15 cellular contexts compared by ENCODE assay signal in the genomic region with DNA sequence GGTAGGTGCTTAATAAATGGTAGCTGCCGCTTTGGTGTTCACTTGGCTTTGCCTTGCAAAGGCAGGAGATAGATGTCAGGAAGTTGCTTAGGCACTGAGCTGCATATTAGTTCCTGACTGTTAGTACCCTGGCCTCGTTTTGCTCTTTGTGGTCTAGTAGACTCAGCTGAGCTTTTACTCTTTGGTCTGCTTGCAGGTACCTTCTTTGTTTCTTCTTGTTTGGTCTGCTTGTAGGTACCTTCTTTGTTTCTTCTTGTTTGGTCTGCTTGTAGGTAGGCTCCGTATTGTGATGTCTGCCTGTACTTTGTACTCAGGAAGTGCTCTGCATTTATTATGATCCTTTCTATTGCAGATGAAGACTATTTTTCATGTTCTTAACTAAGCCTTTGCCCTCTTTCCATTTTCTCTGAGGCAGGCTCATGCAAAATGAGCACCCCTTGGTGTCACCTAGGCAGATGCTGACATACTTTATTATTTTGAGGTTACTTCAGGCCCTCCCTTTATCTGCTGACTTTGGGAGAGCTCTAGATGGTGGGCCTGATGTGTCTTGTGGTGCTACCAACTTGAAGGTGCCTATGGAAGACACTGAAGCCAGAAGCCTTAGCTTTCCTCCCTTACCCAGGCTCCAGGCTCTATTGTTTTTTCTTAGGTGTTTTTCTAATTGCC. TPM values are rescaled to one million over a fixed set of nuclear protein-coding genes. Genes with fewer than 3 reads are reported as not detected.
DNase-seq lines count a peak whose midpoint lies in the region; ATAC-seq and TF ChIP-seq lines count a peak whose summit lies in the region.
"Had no signal": no experiment of that assay in that cellular context is flagged by ENCODE, and none has a peak within 500 bp of the region (broad histone marks: within the 10 kb centered on the region; RNA-seq: fewer than 3 reads in every experiment).

No MANE protein-coding gene starts in this region.

- H3K9me2 ChIP-seq in GM23338 (ENCODE audit: insufficient read depth) = peaks cover 13% of the 10 kb centered on the region

- H3K9me3 ChIP-seq in Caco-2 (no peaks in the 10 kb centered on the region), neutrophil (no peaks in the 10 kb centered on the region)
- H3K9me3 ChIP-seq: esophagus squamous epithelium had no signal

- H3K79me2 ChIP-seq in GM23338 (replicated peaks; ENCODE audit: insufficient read depth) = peaks cover 72% of the 10 kb centered on the region

- BruUV-seq in Caco-2 (replicated peaks; lab: Mats Ljungman, UMichigan) = no TSS peak

- CTCF ChIA-PET in Caco-2 (lab: Charles Lee) = no interaction called here

- H3K27me3 ChIP-seq in Caco-2 (replicated peaks; ENCODE audit: control insufficient read depth, insufficient read depth, low read length) (no peaks in the 10 kb centered on the region), GM23338 (ENCODE audit: insufficient read depth) (no peaks in the 10 kb centered on the region), neutrophil (no peaks in the 10 kb centered on the region)
- H3K27me3 ChIP-seq: esophagus squamous epithelium had no signal

- H3K9me3 Mint-ChIP-seq in Caco-2 (ENCODE audit: unreplicated experiment) = no peaks in the 10 kb centered on the region
- peaks cover 4% of the 10 kb centered on the region; the same call in 2 of the 3 replicates for H3K9me3 Mint-ChIP-seq in GM23338
- no peaks in the 10 kb centered on the region for H3K9me3 Mint-ChIP-seq in activated naive CD8-positive, alpha-beta T cell treated with anti-CD3 and anti-CD28 coated beads for 36 hours

- H3K27ac Mint-ChIP-seq in Caco-2 (ENCODE audit: unreplicated experiment) (peak overlapping the region; percentile 61), GM23338 (peak overlapping the region; percentile 30; the same call in 1 of the 2 replicates)
- peak overlapping the region; percentile 21 for H3K27ac Mint-ChIP-seq in activated naive CD8-positive, alpha-beta T cell treated with anti-CD3 and anti-CD28 coated beads for 36 hours

- DNase-seq in Caco-2 (no peak), GM23338 (ENCODE audit: low spot score) (no peak), hippocampal formation (lab: John Stamatoyannopoulos, UW) (no peak)
- DNase-seq in activated naive CD8-positive, alpha-beta T cell treated with anti-CD3 and anti-CD28 coated beads for 36 hours = no peak
- DNase-seq: activated CD8-positive, alpha-beta memory T cell treated with anti-CD3 and anti-CD28 coated beads, Interleukin-2, amount 50 U/mL, for 48 hours; anterior cingulate cortex; C1 segment of cervical spinal cord; esophagus squamous epithelium; head of caudate nucleus; kidney; NCI-H345 had no signal

- H3K27me3 Mint-ChIP-seq in Caco-2 (ENCODE audit: insufficient read depth, unreplicated experiment) (no peaks in the 10 kb centered on the region), GM23338 (ENCODE audit: insufficient read depth, low read depth, poor library complexity) (peaks cover 1% of the 10 kb centered on the region)
- H3K27me3 Mint-ChIP-seq in activated naive CD8-positive, alpha-beta T cell treated with anti-CD3 and anti-CD28 coated beads for 36 hours = no peaks in the 10 kb centered on the region

- H3K4me1 Mint-ChIP-seq in Caco-2 (ENCODE audit: low read depth, unreplicated experiment) (peaks cover 29% of the 10 kb centered on the region), GM23338 (peaks cover 40% of the 10 kb centered on the region)
- peaks cover 46% of the 10 kb centered on the region for H3K4me1 Mint-ChIP-seq in activated naive CD8-positive, alpha-beta T cell treated with anti-CD3 and anti-CD28 coated beads for 36 hours

- TF ChIP-seq CTCF in Caco-2 (IDR thresholded peaks at IDR 0.05; ENCODE audit: insufficient read depth in 1 of 2, low read depth in 1 of 2, low read length in 1 of 2, severe bottlenecking in 1 of 2, unreplicated experiment in 1 of 2) (no peak), GM23338 (conservative IDR thresholded peaks at IDR 0.05; ENCODE audit: low read depth in 2 of 2) (no peak), neutrophil (IDR thresholded peaks at IDR 0.05) (no peak)

- H3K4me3 ChIP-seq in Caco-2 (ENCODE audit: low read depth, low read length) (no peak overlapping the region), GM23338 (no peak overlapping the region), neutrophil (ENCODE audit: low read depth in 1 of 2, low read length in 1 of 2) (peak overlapping the region in 1 of 2 experiments; percentile 22)
- H3K4me3 ChIP-seq: esophagus squamous epithelium, K562 had no signal

- ATAC-seq in GM23338 = no peak
- no peak for ATAC-seq in SK-N-SH treated with all-trans-retinoic acid at 6 μM for 48 hours
- no peak for ATAC-seq in GM18858 (IDR thresholded peaks at IDR 0.05; ENCODE audit: unreplicated experiment)
- ATAC-seq: K562 had no signal

- intact Hi-C loops in Caco-2 (cut with micrococcal nuclease; ENCODE audit: unreplicated experiment) = no loop called here

- POLR2A ChIA-PET in Caco-2 (lab: Charles Lee) = no interaction called here

- peaks cover 10% of the 10 kb centered on the region for H3K36me3 Mint-ChIP-seq in Caco-2 (ENCODE audit: insufficient read depth, unreplicated experiment)
- peaks cover 28% of the 10 kb centered on the region for H3K36me3 Mint-ChIP-seq in GM23338 (ENCODE audit: low read depth)
- peaks cover 46% of the 10 kb centered on the region for H3K36me3 Mint-ChIP-seq in activated naive CD8-positive, alpha-beta T cell treated with anti-CD3 and anti-CD28 coated beads for 36 hours

- H3K36me3 ChIP-seq in Caco-2 (ENCODE audit: control insufficient read depth, insufficient read depth, low read length) (0 out of 2 replicates have a peak, but pooled peaks cover 1% of the 10 kb centered on the region), GM23338 (ENCODE audit: insufficient read depth) (0 out of 2 replicates have a peak, but pooled peaks cover 4% of the 10 kb centered on the region), neutrophil (peaks cover 15% of the 10 kb centered on the region)

- H3K4me2 ChIP-seq in GM23338 = peak overlapping the region; percentile 5

- no peaks in the 10 kb centered on the region for H3F3A ChIP-seq in GM23338 (replicated peaks; ENCODE audit: low read depth)

- peaks cover 4% of the 10 kb centered on the region for H4K20me1 ChIP-seq in GM23338 (replicated peaks; ENCODE audit: insufficient read depth)

- H3K4me3 Mint-ChIP-seq in Caco-2 (ENCODE audit: unreplicated experiment) (no peak overlapping the region), GM23338 (no peak overlapping the region)
- H3K4me3 Mint-ChIP-seq in activated naive CD8-positive, alpha-beta T cell treated with anti-CD3 and anti-CD28 coated beads for 36 hours = peak overlapping the region; percentile 5

- H3K27ac ChIP-seq in GM23338 (ENCODE audit: low read depth) (no peak overlapping the region), neutrophil (peak overlapping the region; percentile 67)

- no peak overlapping the region for H2AFZ ChIP-seq in GM23338

- peaks cover 41% of the 10 kb centered on the region for H3K4me1 ChIP-seq in Caco-2
- peaks cover 32% of the 10 kb centered on the region for H3K4me1 ChIP-seq in GM23338 (ENCODE audit: insufficient read depth)
- H3K4me1 ChIP-seq in neutrophil (ENCODE audit: control insufficient read depth in 1 of 2, insufficient read depth in 1 of 2, low read depth in 1 of 2, low read length in 1 of 2) = peaks cover 64 to 66% of the 10 kb centered on the region in 2 experiments

TF ChIP-seq in SK-N-SH treated with all-trans-retinoic acid at 6 μM for 48 hours, 23 proteins besides CTCF, POLR2A, EP300 and RAD21:
- TF ChIP-seq OSR1 (CRISPR knock-in tag; IDR thresholded peaks at IDR 0.05) (no peak), GLIS3 (CRISPR knock-in tag; IDR thresholded peaks at IDR 0.05) (no peak), ZC3H10 (CRISPR knock-in tag; IDR thresholded peaks at IDR 0.05) (no peak), SNAI2 (CRISPR knock-in tag; IDR thresholded peaks at IDR 0.05) (no peak), RARB (CRISPR knock-in tag; IDR thresholded peaks at IDR 0.05) (no peak), CREB5 (CRISPR knock-in tag; IDR thresholded peaks at IDR 0.05; ENCODE audit: low read depth) (no peak)

RNA-seq across cellular contexts. Expression of gene RPIA, which starts 6.0 kb away (rescaled TPM):
- total RNA-seq in Caco-2 (2022) = 33.2 and 33.7 TPM in 2 replicates
- total RNA-seq in GM23338 (2014; rRNA removed; shearing (Covaris generic)) = 15.2 and 18.8 TPM in 2 replicates
- 22.0 and 22.5 TPM in 2 replicates for polyA plus RNA-seq in GM23338 (2016; fragmentation: Nextera tagmentation; extraction: Ambion mirVana)
- 10 to 100 TPM; 87.6 to 88.5 TPM for total RNA-seq in activated naive CD8-positive, alpha-beta T cell treated with anti-CD3 and anti-CD28 coated beads for 36 hours
